In genomic region chr16:1312903-1313302, GRCh38 we compare ENCODE assay signal across 1 cellular context.
TF ChIP-seq lines count a peak whose summit lies in the region.

No MANE protein-coding gene starts in this region.

TF ChIP-seq in HepG2, 621 proteins besides CTCF, POLR2A, EP300 and RAD21:
- TF ChIP-seq RARA (CRISPR knock-in tag; IDR thresholded peaks at IDR 0.05) = no peak
- no peak for TF ChIP-seq ZBTB8A (CRISPR knock-in tag; IDR thresholded peaks at IDR 0.05; ENCODE audit: borderline replicate concordance, low read depth)
- TF ChIP-seq ZFP62 (CRISPR knock-in tag; IDR thresholded peaks at IDR 0.05) = no peak
- TF ChIP-seq, protein P1, sequence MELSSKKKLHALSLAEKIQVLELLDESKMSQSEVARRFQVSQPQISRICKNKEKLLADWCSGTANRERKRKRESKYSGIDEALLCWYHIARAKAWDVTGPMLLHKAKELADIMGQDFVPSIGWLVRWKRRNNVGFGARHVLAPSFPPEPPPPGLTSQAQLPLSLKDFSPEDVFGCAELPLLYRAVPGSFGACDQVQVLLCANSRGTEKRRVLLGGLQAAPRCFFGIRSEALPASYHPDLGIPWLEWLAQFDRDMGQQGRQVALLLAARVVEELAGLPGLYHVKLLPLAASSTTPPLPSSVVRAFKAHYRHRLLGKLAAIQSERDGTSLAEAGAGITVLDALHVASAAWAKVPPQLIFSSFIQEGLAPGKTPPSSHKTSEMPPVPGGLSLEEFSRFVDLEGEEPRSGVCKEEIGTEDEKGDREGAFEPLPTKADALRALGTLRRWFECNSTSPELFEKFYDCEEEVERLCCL (CRISPR knock-in tag; IDR thresholded peaks at IDR 0.05; ENCODE audit: borderline replicate concordance) = no peak
- no peak for TF ChIP-seq ZNF343 (CRISPR knock-in tag; IDR thresholded peaks at IDR 0.05)
- no peak for TF ChIP-seq ETV5 (CRISPR knock-in tag; IDR thresholded peaks at IDR 0.05; ENCODE audit: borderline replicate concordance)
- no peak for TF ChIP-seq TCF7 (IDR thresholded peaks at IDR 0.05; ENCODE audit: low read depth)
- TF ChIP-seq BORCS8-MEF2B (CRISPR knock-in tag; IDR thresholded peaks at IDR 0.05) = no peak
- TF ChIP-seq CENPT (CRISPR knock-in tag; IDR thresholded peaks at IDR 0.05; ENCODE audit: low read depth) = no peak
